In the genomic region with DNA sequence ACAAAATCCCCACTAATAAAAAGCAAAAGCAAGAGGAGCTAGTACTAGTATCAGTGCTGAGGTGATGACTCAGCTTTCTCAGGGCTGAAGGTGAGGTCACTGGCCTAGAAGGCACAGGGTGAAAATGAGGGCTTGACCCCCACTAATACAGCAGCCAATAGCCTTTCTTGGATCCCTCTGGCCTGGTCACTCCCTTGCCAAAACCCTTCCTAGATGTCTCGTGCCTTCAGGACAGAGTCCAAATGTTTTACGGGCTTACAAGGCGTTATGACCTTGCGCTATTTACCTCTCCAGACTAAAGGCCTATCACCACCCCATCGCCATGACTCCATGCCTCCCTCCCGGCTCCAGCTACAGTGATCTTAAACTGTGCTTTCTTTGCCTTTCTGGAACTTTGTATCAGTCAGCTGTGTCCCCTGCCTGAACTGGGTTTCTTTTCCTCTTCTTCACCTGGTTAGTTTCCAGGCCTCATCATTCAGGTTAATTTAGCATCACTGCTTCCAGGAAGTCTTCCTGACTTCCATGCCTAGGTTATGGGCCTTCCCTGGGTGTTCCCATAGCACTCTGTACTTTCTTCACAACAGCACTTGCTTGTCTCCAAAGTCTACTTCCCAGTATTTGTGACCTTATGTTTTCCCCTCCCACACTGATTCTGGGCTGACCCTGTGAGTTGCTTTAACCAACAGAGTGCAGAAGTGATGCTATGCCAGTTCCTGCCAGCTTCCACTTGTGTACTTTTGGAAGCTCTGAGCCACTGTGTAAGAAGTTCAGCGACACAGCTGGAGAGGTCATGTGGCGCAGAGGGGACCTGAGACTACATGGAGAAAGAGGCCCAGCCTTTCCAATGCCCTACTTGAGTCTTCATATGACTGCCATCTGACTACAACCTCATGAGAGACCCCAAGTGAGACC, we compare ENCODE assay signal across 19 cellular contexts. TPM values are rescaled to one million over a fixed set of nuclear protein-coding genes. Genes with fewer than 3 reads are reported as not detected.
DNase-seq lines count a peak whose midpoint lies in the region; ATAC-seq and TF ChIP-seq lines count a peak whose summit lies in the region.
"Had no signal": no experiment of that assay in that cellular context is flagged by ENCODE, and none has a peak within 500 bp of the region (broad histone marks: within the 10 kb centered on the region; RNA-seq: fewer than 3 reads in every experiment).

No MANE protein-coding gene starts in this region.

- H3K27me3 Mint-ChIP-seq in CD4-positive, alpha-beta T cell = peaks cover 15% of the 10 kb centered on the region
- H3K27me3 Mint-ChIP-seq in endodermal cell (ENCODE audit: insufficient read depth) = peaks cover 16% of the 10 kb centered on the region
- peaks cover 9 to 27% (median 12%) of the 10 kb centered on the region in 5 donors for H3K27me3 Mint-ChIP-seq in naive thymus-derived CD8-positive, alpha-beta T cell

- H3K36me3 ChIP-seq in endodermal cell (ENCODE audit: control insufficient read depth, insufficient read depth, low read length) = no peaks in the 10 kb centered on the region
- H3K36me3 ChIP-seq: BE2C had no signal

- H3K4me1 ChIP-seq in endodermal cell (ENCODE audit: control insufficient read depth, insufficient read depth, low read length) = no peaks in the 10 kb centered on the region
- H3K4me1 ChIP-seq: BE2C had no signal

- CTCF ChIA-PET in CD4-positive, alpha-beta T cell (lab: Charles Lee) = no interaction called here

- POLR2A ChIA-PET in CD4-positive, alpha-beta T cell (lab: Charles Lee) = interaction anchor here (1.4 to 1.5 kb wide), 2 partner anchors 42 to 50 kb away, joined by 3 to 4 read pairs; a partner anchor contains a TSS
- POLR2A ChIA-PET in naive thymus-derived CD8-positive, alpha-beta T cell (lab: Charles Lee) = no interaction called here

- no peak overlapping the region for H3K27ac Mint-ChIP-seq in CD4-positive, alpha-beta T cell
- peak overlapping the region; percentile 75 for H3K27ac Mint-ChIP-seq in endodermal cell
- H3K27ac Mint-ChIP-seq in naive thymus-derived CD8-positive, alpha-beta T cell = peak overlapping the region in 2 of 10 donors; percentile 13 to 38

- intact Hi-C loops in CD4-positive, alpha-beta T cell (cut with DNase I, micrococcal nuclease) = loop anchor here in 1 of 2 experiments (5.0 kb wide), 1 partner anchor 853 kb away; a partner anchor contains a TSS

- H3K27me3 ChIP-seq in CD4-positive, alpha-beta T cell (ENCODE audit: control insufficient read depth, insufficient read depth, low read length) = peaks cover 9% of the 10 kb centered on the region
- H3K27me3 ChIP-seq in endodermal cell (ENCODE audit: control insufficient read depth, insufficient read depth, low read length, poor library complexity, severe bottlenecking) = peaks cover 8% of the 10 kb centered on the region
- H3K27me3 ChIP-seq: BE2C had no signal

- no peak overlapping the region for H3K4me3 ChIP-seq in endodermal cell (ENCODE audit: low read length)
- H3K4me3 ChIP-seq: GM23248, PC-9, SK-N-MC had no signal

- H3K4me3 Mint-ChIP-seq in CD4-positive, alpha-beta T cell = peak overlapping the region; percentile 43
- H3K4me3 Mint-ChIP-seq in endodermal cell = no peak overlapping the region
- H3K4me3 Mint-ChIP-seq in naive thymus-derived CD8-positive, alpha-beta T cell = no peak overlapping the region

- H3K9me3 Mint-ChIP-seq in CD4-positive, alpha-beta T cell = no peaks in the 10 kb centered on the region
- H3K9me3 Mint-ChIP-seq in endodermal cell = no peaks in the 10 kb centered on the region
- no peaks in the 10 kb centered on the region for H3K9me3 Mint-ChIP-seq in naive thymus-derived CD8-positive, alpha-beta T cell

- no peak overlapping the region for H3K9ac ChIP-seq in endodermal cell (ENCODE audit: extremely low read depth, low read length, poor library complexity, severe bottlenecking)
- H3K9ac ChIP-seq: GM23248 had no signal

- 89 to 92% methylated on average over 8 of the region's 8 CpGs for WGBS in endodermal cell (ENCODE audit: insufficient coverage in 1 of 2, insufficient read length in 1 of 2), 2 experiments

- TF ChIP-seq CTCF in CD4-positive, alpha-beta T cell (IDR thresholded peaks at IDR 0.05) = no peak
- no peak for TF ChIP-seq CTCF in endodermal cell (conservative IDR thresholded peaks at IDR 0.05)

- DNase-seq in CD4-positive, alpha-beta T cell = no peak
- DNase-seq in MV-4-11 (lab: John Stamatoyannopoulos, UW) (peak; percentile 35), endodermal cell (no peak), mesenteric fat pad (ENCODE audit: low spot score) (peak; percentile 43), AG08396 (ENCODE audit: low spot score) (no peak), GM19240 (ENCODE audit: insufficient read length, low spot score) (no peak), RPMI8226 (no peak)
- no peak for DNase-seq in naive thymus-derived CD8-positive, alpha-beta T cell
- DNase-seq: BE2C, GM23248, KBM-7, NCI-H1092 treated with DMSO at 0.1 percent for 48 hours, NCI-H1694, NCI-H345, NCI-H69, PC-9 had no signal

- H3K9me3 ChIP-seq in CD4-positive, alpha-beta T cell (ENCODE audit: control insufficient read depth, low read length) = no peaks in the 10 kb centered on the region
- no peaks in the 10 kb centered on the region for H3K9me3 ChIP-seq in endodermal cell (ENCODE audit: control insufficient read depth, low read length)
- H3K9me3 ChIP-seq: BE2C had no signal

- no peak overlapping the region for H3K27ac ChIP-seq in CD4-positive, alpha-beta T cell (ENCODE audit: low read depth, low read length)
- H3K27ac ChIP-seq in endodermal cell (ENCODE audit: low read depth, low read length) = no peak overlapping the region
- H3K27ac ChIP-seq: GM23248, HL-60, PC-9, SK-N-MC had no signal

- peaks cover 26% of the 10 kb centered on the region for H3K4me1 Mint-ChIP-seq in CD4-positive, alpha-beta T cell (ENCODE audit: low read depth)
- H3K4me1 Mint-ChIP-seq in endodermal cell = peaks cover 16% of the 10 kb centered on the region
- H3K4me1 Mint-ChIP-seq in naive thymus-derived CD8-positive, alpha-beta T cell = peaks cover 7 to 22% (median 16%) of the 10 kb centered on the region in 4 donors

- peaks cover 9% of the 10 kb centered on the region for H3K36me3 Mint-ChIP-seq in CD4-positive, alpha-beta T cell (ENCODE audit: low read depth)
- peaks cover 3% of the 10 kb centered on the region for H3K36me3 Mint-ChIP-seq in endodermal cell (ENCODE audit: low read depth)
- peaks cover 0 to 5% (median 0%) of the 10 kb centered on the region in 3 donors for H3K36me3 Mint-ChIP-seq in naive thymus-derived CD8-positive, alpha-beta T cell

- no peak for ATAC-seq in CD4-positive, alpha-beta T cell (ENCODE audit: poor library complexity)
- no peak for ATAC-seq in naive thymus-derived CD8-positive, alpha-beta T cell
- ATAC-seq: Right ventricle myocardium inferior had no signal

RNA-seq across cellular contexts. Expression of a gene that starts 4.2 kb away (rescaled TPM):
- total RNA-seq in CD4-positive, alpha-beta T cell = 10 to 100 TPM; 60.0 to 61.1 TPM
- total RNA-seq in endodermal cell (10 to 100 TPM; 66.5 to 71.4 TPM), mesenteric fat pad (74.0 TPM)
- 74.8 TPM for polyA plus RNA-seq in endodermal cell (2013, experiment 1 of 2)
- polyA plus RNA-seq in endodermal cell (2013, experiment 2 of 2) = 65.1 TPM
- total RNA-seq in naive thymus-derived CD8-positive, alpha-beta T cell = 10 to 100 TPM; 89.8 to 97.1 TPM
- 10 to 100 TPM; 28.2 to 33.5 (median 31.4) TPM for polyA plus RNA-seq in naive thymus-derived CD8-positive, alpha-beta T cell

RNA-seq across cellular contexts. Expression of a gene that starts 38.5 kb away (rescaled TPM):
- total RNA-seq in CD4-positive, alpha-beta T cell = not detected
- not detected for total RNA-seq in endodermal cell
- polyA plus RNA-seq in endodermal cell (2013, experiment 1 of 2) = 0.04 TPM
- 0.17 TPM for polyA plus RNA-seq in endodermal cell (2013, experiment 2 of 2)
- 6.4 TPM for total RNA-seq in mesenteric fat pad
- total RNA-seq in naive thymus-derived CD8-positive, alpha-beta T cell = not detected
- under 1 TPM; 0.07 to 0.21 (median 0.07) TPM for polyA plus RNA-seq in naive thymus-derived CD8-positive, alpha-beta T cell
- total RNA-seq: GM23248, PC-9 had no signal

RNA-seq across cellular contexts. Expression of a gene that starts 41.3 kb away (rescaled TPM):
- under 1 TPM in 1 of 2 experiments, not detected in 1; 0.17 TPM for total RNA-seq in CD4-positive, alpha-beta T cell
- total RNA-seq in endodermal cell (10 to 100 TPM; 45.4 to 69.7 TPM), mesenteric fat pad (43.8 TPM)
- 17.2 TPM for polyA plus RNA-seq in endodermal cell (2013, experiment 1 of 2)
- 13.5 TPM for polyA plus RNA-seq in endodermal cell (2013, experiment 2 of 2)
- not detected for total RNA-seq in naive thymus-derived CD8-positive, alpha-beta T cell
- polyA plus RNA-seq in naive thymus-derived CD8-positive, alpha-beta T cell = 1 to 10 TPM in 1 of 3 donors, under 1 TPM in 1, not detected in 1; 0.06 to 1.3 TPM

RNA-seq across cellular contexts. Expression of a gene that starts 49.4 kb away (rescaled TPM):
- 10 to 100 TPM in 1 of 2 experiments, 1 to 10 TPM in 1; 8.9 to 10.7 TPM for total RNA-seq in CD4-positive, alpha-beta T cell
- total RNA-seq in endodermal cell (10 to 100 TPM; 27.5 to 33.0 TPM), mesenteric fat pad (79.4 TPM)
- 33.7 TPM for polyA plus RNA-seq in endodermal cell (2013, experiment 1 of 2)
- 31.9 TPM for polyA plus RNA-seq in endodermal cell (2013, experiment 2 of 2)
- 10 to 100 TPM; 31.3 to 31.6 TPM for total RNA-seq in naive thymus-derived CD8-positive, alpha-beta T cell
- polyA plus RNA-seq in naive thymus-derived CD8-positive, alpha-beta T cell = 10 to 100 TPM; 27.4 to 40.1 (median 30.1) TPM

Comparison
In these comparisons a context has a peak if more than half of its experiments do, and no peak if none do; other contexts are left out.
1. DNase-seq: peak in MV-4-11 (single experiment) and mesenteric fat pad (single experiment); none in CD4-positive, alpha-beta T cell (0 of 10), endodermal cell (single experiment), AG08396 (single experiment), GM19240 (single experiment), RPMI8226 (single experiment) and naive thymus-derived CD8-positive, alpha-beta T cell (0 of 10).
2. RNA of a gene that starts 41.3 kb away (total RNA-seq): 45.4 to 69.7 TPM in endodermal cell and 43.8 TPM in mesenteric fat pad (single experiment); 0.17 TPM in CD4-positive, alpha-beta T cell and not detected in naive thymus-derived CD8-positive, alpha-beta T cell; every median in the first group is over 10 times any median in the second.